10 cellular contexts compared by ENCODE assay signal in the genomic region with DNA sequence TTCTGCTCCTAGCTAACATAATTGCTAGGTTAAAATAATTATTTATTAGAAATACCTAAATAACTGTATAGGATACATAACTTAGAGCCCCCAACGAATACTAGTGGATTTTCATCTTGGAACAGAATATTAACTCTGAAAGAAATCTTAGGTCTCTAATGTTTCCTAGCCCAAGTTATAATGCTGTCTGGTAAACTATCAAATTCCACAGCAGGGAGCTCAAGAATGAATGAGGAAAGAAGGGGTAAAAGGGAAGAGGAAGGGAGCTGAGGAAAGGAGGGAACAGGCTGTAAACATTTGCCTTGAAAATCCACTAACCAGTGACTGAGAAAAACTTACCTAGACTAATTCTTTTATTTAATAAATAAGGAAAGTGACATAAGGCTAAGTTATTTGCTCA.
"Had no signal": no experiment of that assay in that cellular context is flagged by ENCODE, and none has a peak within 500 bp of the region (broad histone marks: within the 10 kb centered on the region; RNA-seq: fewer than 3 reads in every experiment).

No MANE protein-coding gene starts in this region.

- H3K4me3 Mint-ChIP-seq: GM23338, H9, HFFc6 had no signal

- DNase-seq: GM23248, GOT3, H7, H9, HCEC 1CT, HFFc6 had no signal

- FAIRE-seq: H1 had no signal

- H3K9me3 ChIP-seq: HAP-1 had no signal

- H3K27ac Mint-ChIP-seq: GM23338, H9, HFFc6 had no signal

- H3K9me3 Mint-ChIP-seq: GM23338, H9, HFFc6 had no signal

- ATAC-seq: GM23338, HCT116 had no signal

- H3K27ac ChIP-seq: GM23248 had no signal

- H3K9ac ChIP-seq: GM23248 had no signal

- H3K4me1 Mint-ChIP-seq: GM23338, H9 had no signal

- H2AFZ ChIP-seq: GM23248, GM23338 had no signal

- H3K4me1 ChIP-seq: HAP-1 had no signal

- H3K4me2 ChIP-seq: GM23338 had no signal

- H3K4me3 ChIP-seq: GM23248, GM23338, HAP-1 had no signal
